9 cellular contexts compared by ENCODE assay signal in the genomic region with DNA sequence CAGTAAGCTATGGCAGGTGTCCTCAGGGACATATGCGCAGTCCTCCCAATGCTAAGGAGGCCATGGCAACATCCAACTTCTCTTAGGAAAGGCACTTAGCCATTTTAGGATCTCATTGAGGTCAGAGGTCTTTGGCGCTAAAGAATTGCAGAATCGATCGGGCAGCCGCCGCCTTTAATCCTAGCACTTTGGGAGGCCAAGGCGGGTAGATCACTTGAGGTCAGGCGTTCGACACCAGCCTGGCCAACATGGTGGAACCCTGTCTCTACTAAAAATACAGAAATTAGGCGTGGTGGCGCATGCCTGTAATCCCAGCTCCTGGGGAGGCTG. TPM values are rescaled to one million over a fixed set of nuclear protein-coding genes. Genes with fewer than 3 reads are reported as not detected.
A peak's percentile ranks its signal among the peaks of the same experiment; 100 is the strongest.
DNase-seq lines count a peak whose midpoint lies in the region; ATAC-seq, FAIRE-seq and TF ChIP-seq lines count a peak whose summit lies in the region.
"Had no signal": no experiment of that assay in that cellular context is flagged by ENCODE, and none has a peak within 500 bp of the region (broad histone marks: within the 10 kb centered on the region; RNA-seq: fewer than 3 reads in every experiment).

No MANE protein-coding gene starts in this region.

- no CpG with 5 or more reads among the region's 11 CpGs for WGBS in H9 (ENCODE audit: extremely low coverage, insufficient read length, low lambda C conversion rate)
- WGBS in esophagus squamous epithelium, 2 donors = 91 to 97% methylated on average over 9 to 10 of the region's 11 CpGs
- WGBS in sigmoid colon, 2 donors = 95 to 96% methylated on average over 11 of the region's 11 CpGs

- peak overlapping the region; percentile 77 to 86 for H3K4me3 Mint-ChIP-seq in H9

- no peaks in the 10 kb centered on the region; the same call in 1 of the 2 replicates for H3K36me3 ChIP-seq in RWPE2 (ENCODE audit: low read depth)
- no peaks in the 10 kb centered on the region for H3K36me3 ChIP-seq in esophagus squamous epithelium
- H3K36me3 ChIP-seq in sigmoid colon = no peaks in the 10 kb centered on the region

- no peak overlapping the region for H2BK5ac ChIP-seq in H9 (ENCODE audit: insufficient read length, low read length)

- intact Hi-C loops in esophagus squamous epithelium (cut with DNase I) = no loop called here
- intact Hi-C loops in sigmoid colon (cut with DNase I) = loop anchor here (2.0 to 5.0 kb wide), 2 partner anchors 13 to 65 kb away; partner anchors contain the start of gene AP2A2

- no peak overlapping the region for H3K27ac ChIP-seq in H9 (ENCODE audit: insufficient read length, low read depth, low read length)
- peak overlapping the region; percentile 68 for H3K27ac ChIP-seq in RWPE2 (ENCODE audit: poor library complexity, severe bottlenecking)
- H3K27ac ChIP-seq in esophagus squamous epithelium = peak overlapping the region in 3 of 4 donors; percentile 86 to 97 (median 94)
- H3K27ac ChIP-seq in sigmoid colon = peak overlapping the region; percentile 91 to 96 (median 94)

- H3K14ac ChIP-seq in H9 (ENCODE audit: insufficient read depth, low read length) = no peak overlapping the region

- no peak overlapping the region for H3K4ac ChIP-seq in H9 (ENCODE audit: low read depth, low read length)

- peaks cover 3% of the 10 kb centered on the region; the same call in 1 of the 2 replicates for H3K79me2 ChIP-seq in H9 (ENCODE audit: insufficient read depth, low read length)

- H4K91ac ChIP-seq in H9 (ENCODE audit: insufficient read length, low read depth, low read length) = no peak overlapping the region

- H2AK5ac ChIP-seq in H9 (ENCODE audit: insufficient read length, low read length) = no peak overlapping the region

- TF ChIP-seq POLR2A in esophagus squamous epithelium (IDR thresholded peaks at IDR 0.05) (no peak), sigmoid colon (IDR thresholded peaks at IDR 0.05) (no peak)

- H3K27me3 Mint-ChIP-seq in H9 (ENCODE audit: low read depth) = no peaks in the 10 kb centered on the region

- H3K23ac ChIP-seq in H9 (ENCODE audit: insufficient read length, low read depth, low read length) = no peak overlapping the region

- no peak overlapping the region for H3K56ac ChIP-seq in H9 (ENCODE audit: insufficient read length, low read depth, low read length)

- H2BK120ac ChIP-seq in H9 (ENCODE audit: low read depth, low read length, poor library complexity, severe bottlenecking) = no peak overlapping the region

- no peaks in the 10 kb centered on the region for H3K9me3 ChIP-seq in H9 (ENCODE audit: control insufficient read depth, low read depth, low read length)
- no peaks in the 10 kb centered on the region for H3K9me3 ChIP-seq in RWPE2 (ENCODE audit: severe bottlenecking)
- no peaks in the 10 kb centered on the region for H3K9me3 ChIP-seq in esophagus squamous epithelium
- no peaks in the 10 kb centered on the region for H3K9me3 ChIP-seq in sigmoid colon

- no peaks in the 10 kb centered on the region for H3K9me3 Mint-ChIP-seq in H9

- H3K23me2 ChIP-seq in H9 (ENCODE audit: insufficient read length, low read depth, low read length, poor library complexity, severe bottlenecking) = peaks cover 18% of the 10 kb centered on the region

- peak overlapping the region; percentile 43 for H3K4me2 ChIP-seq in H9 (ENCODE audit: insufficient read depth, insufficient read length, low read length)

- peak overlapping the region in 1 of 3 experiments; percentile 90; a peak in 2 of 7 replicates for H3K27ac Mint-ChIP-seq in H9

- no peak overlapping the region for H4K8ac ChIP-seq in H9 (replicated peaks; ENCODE audit: insufficient read length, low read depth, low read length)

- peaks cover 6% of the 10 kb centered on the region for H3K79me1 ChIP-seq in H9 (ENCODE audit: insufficient read depth, low read depth, low read length, poor library complexity, severe bottlenecking)

- TF ChIP-seq CTCF in H9 (conservative IDR thresholded peaks at IDR 0.05) (no peak), RWPE2 (IDR thresholded peaks at IDR 0.05; ENCODE audit: poor library complexity, severe bottlenecking) (no peak), esophagus squamous epithelium (IDR thresholded peaks at IDR 0.05) (no peak), sigmoid colon (IDR thresholded peaks at IDR 0.05) (no peak)

- H3K9ac ChIP-seq in H9 (ENCODE audit: extremely low read depth, insufficient read length, low read length) = no peak overlapping the region

- no peak overlapping the region for H3K4me3 ChIP-seq in RWPE2 (ENCODE audit: severe bottlenecking)
- peak overlapping the region in 2 of 4 donors; percentile 80 to 95 for H3K4me3 ChIP-seq in esophagus squamous epithelium
- H3K4me3 ChIP-seq in sigmoid colon = peak overlapping the region in 2 of 4 donors; percentile 73 to 93

- H3K27me3 ChIP-seq in H9 (ENCODE audit: insufficient read depth, low read length) (no peaks in the 10 kb centered on the region), RWPE2 (ENCODE audit: insufficient read depth, poor library complexity, severe bottlenecking) (no peaks in the 10 kb centered on the region), esophagus squamous epithelium (no peaks in the 10 kb centered on the region), sigmoid colon (no peaks in the 10 kb centered on the region)

- H2BK12ac ChIP-seq in H9 (ENCODE audit: insufficient read length, low read depth, low read length) = no peak overlapping the region

- H2AFZ ChIP-seq in H9 (ENCODE audit: low read length) = no peak overlapping the region

- no peak for TF ChIP-seq EP300 in sigmoid colon (IDR thresholded peaks at IDR 0.05)

- ATAC-seq in RWPE2 (ENCODE audit: low read depth) (no peak), GM18498 (IDR thresholded peaks at IDR 0.05; ENCODE audit: unreplicated experiment) (no peak)

- peaks cover 0 to 18% (median 6%) of the 10 kb centered on the region in 3 experiments; a peak in 4 of 7 replicates for H3K36me3 Mint-ChIP-seq in H9 (ENCODE audit: insufficient read depth in 1 of 3, low read depth in 3 of 3)

- FAIRE-seq in RCC 7860 (lab: Jason Lieb, UNC) = no peak
- FAIRE-seq: GM18507 had no signal

- no peak overlapping the region for H3T11ph ChIP-seq in H9 (ENCODE audit: low read length)

- no peak overlapping the region for H2BK15ac ChIP-seq in H9 (ENCODE audit: low read depth, low read length)

- H3K4me1 ChIP-seq in H9 (ENCODE audit: insufficient read depth, low read length) (no peaks in the 10 kb centered on the region; the same call in 1 of the 2 replicates), RWPE2 (ENCODE audit: insufficient read depth, poor library complexity, severe bottlenecking) (peaks cover 8% of the 10 kb centered on the region), esophagus squamous epithelium (peaks cover 11 to 33% (median 15%) of the 10 kb centered on the region in 3 donors), sigmoid colon (peaks cover 0 to 27% (median 18%) of the 10 kb centered on the region in 4 donors)

- H4K20me1 ChIP-seq in H9 (ENCODE audit: control insufficient read depth, insufficient read depth, insufficient read length) = peaks cover 3% of the 10 kb centered on the region

- H3K18ac ChIP-seq in H9 (ENCODE audit: insufficient read length, low read depth, low read length) = no peak overlapping the region

- H2BK20ac ChIP-seq in H9 (ENCODE audit: low read depth, low read length, poor library complexity, severe bottlenecking) = no peak overlapping the region

- no peak overlapping the region for H4K5ac ChIP-seq in H9 (ENCODE audit: insufficient read length, low read depth, low read length)

- DNase-seq in H9 = no peak
- DNase-seq in RWPE2 (ENCODE audit: low spot score) = no peak
- DNase-seq in esophagus squamous epithelium (lab: John Stamatoyannopoulos, UW) = no peak
- DNase-seq in sigmoid colon = no peak
- DNase-seq in kidney glomerular epithelial cell (lab: John Stamatoyannopoulos, UW) = no peak
- DNase-seq in RCC 7860 (ENCODE audit: low spot score) = no peak
- DNase-seq in OCI-M2 (lab: John Stamatoyannopoulos, UW; ENCODE audit: unreplicated experiment) = no peak

- peaks cover 9 to 14% of the 10 kb centered on the region in 2 experiments for H3K4me1 Mint-ChIP-seq in H9

RNA-seq across cellular contexts. Expression of gene CHID1, which starts 1.2 kb away (rescaled TPM):
- total RNA-seq in H9 (2021) (87.2 and 89.4 TPM in 2 replicates), esophagus squamous epithelium (10 to 100 TPM; 58.2 to 63.4 (median 61.3) TPM), sigmoid colon (10 to 100 TPM; 45.7 to 52.3 (median 48.0) TPM)
- polyA plus RNA-seq in sigmoid colon = 10 to 100 TPM; 16.9 to 52.0 (median 18.0) TPM

RNA-seq across cellular contexts. Expression of gene AP2A2, which starts 13.8 kb away (rescaled TPM):
- total RNA-seq in H9 (2021) (51.7 and 53.7 TPM in 2 replicates), esophagus squamous epithelium (10 to 100 TPM; 19.8 to 48.6 (median 28.5) TPM), sigmoid colon (10 to 100 TPM; 42.6 to 78.4 (median 53.1) TPM)
- polyA plus RNA-seq in sigmoid colon = 10 to 100 TPM; 21.0 to 47.0 (median 31.4) TPM
